ENCODE assay signal across 17 cellular contexts in genomic region chr3:126316515-126316939, GRCh38. TPM values are rescaled to one million over a fixed set of nuclear protein-coding genes. Genes with fewer than 3 reads are reported as not detected.
"Had no signal": no experiment of that assay in that cellular context is flagged by ENCODE, and none has a peak within 500 bp of the region (broad histone marks: within the 10 kb centered on the region; RNA-seq: fewer than 3 reads in every experiment).

No MANE protein-coding gene starts in this region.

- H3K4me3 ChIP-seq: cardiac muscle cell, psoas muscle, thyroid gland, uterus had no signal

- H3K36me3 Mint-ChIP-seq: activated naive CD8-positive, alpha-beta T cell; stimulated activated effector memory CD8-positive, alpha-beta T cell treated with anti-CD3 and anti-CD28 coated beads, Interleukin-12 subunit alpha, Interleukin-12 subunit beta, amount 100 ng/mL, for 72 hours had no signal

- H3K4me1 Mint-ChIP-seq: neural crest cell; stimulated activated effector memory CD8-positive, alpha-beta T cell treated with anti-CD3 and anti-CD28 coated beads, Interleukin-12 subunit alpha, Interleukin-12 subunit beta, amount 100 ng/mL, for 72 hours had no signal

- FAIRE-seq: islet of Langerhans, small intestine had no signal

- DNase-seq: activated CD4-positive, alpha-beta T cell treated with anti-CD3 and anti-CD28 coated beads, Interleukin-2, amount 50 U/mL, for 1 hour; foreskin melanocyte; glutamatergic neuron; hippocampal formation; psoas muscle; right cardiac atrium; small intestine; stimulated activated CD4-positive, alpha-beta T cell treated with anti-CD3 and anti-CD28 coated beads, Interleukin-4, amount 100 ng/mL, for 24 hours; T1000; thyroid gland; uterus had no signal

- H3K27me3 Mint-ChIP-seq: activated naive CD8-positive, alpha-beta T cell had no signal

- H3K9me3 ChIP-seq: psoas muscle, thyroid gland, uterus had no signal

- H3K36me3 ChIP-seq: cardiac muscle cell, thyroid gland, uterus had no signal

- H3K27ac Mint-ChIP-seq: activated naive CD8-positive, alpha-beta T cell; stimulated activated effector memory CD8-positive, alpha-beta T cell treated with anti-CD3 and anti-CD28 coated beads, Interleukin-12 subunit alpha, Interleukin-12 subunit beta, amount 100 ng/mL, for 72 hours had no signal

- H3K9me3 Mint-ChIP-seq: stimulated activated effector memory CD8-positive, alpha-beta T cell treated with anti-CD3 and anti-CD28 coated beads, Interleukin-12 subunit alpha, Interleukin-12 subunit beta, amount 100 ng/mL, for 72 hours had no signal

- H3K27me3 ChIP-seq: cardiac muscle cell, thyroid gland, uterus had no signal

- H3K4me3 Mint-ChIP-seq: activated naive CD8-positive, alpha-beta T cell; neural crest cell; stimulated activated effector memory CD8-positive, alpha-beta T cell treated with anti-CD3 and anti-CD28 coated beads, Interleukin-12 subunit alpha, Interleukin-12 subunit beta, amount 100 ng/mL, for 72 hours had no signal

- H3K4me1 ChIP-seq: psoas muscle, thyroid gland, uterus had no signal

- H3K27ac ChIP-seq: cardiac muscle cell, psoas muscle, thyroid gland, uterus had no signal

RNA-seq across cellular contexts. Expression of gene KLF15, which starts 40.7 kb away (rescaled TPM):
- total RNA-seq: T-helper 1 cell treated with Interleukin-12 subunit alpha and Interleukin-12 subunit beta and Interleukin-4 antibody, amounts not matched to agents 30 ng/mL and 1 ng/mL, for 36 hours had no signal
